In the genomic region with DNA sequence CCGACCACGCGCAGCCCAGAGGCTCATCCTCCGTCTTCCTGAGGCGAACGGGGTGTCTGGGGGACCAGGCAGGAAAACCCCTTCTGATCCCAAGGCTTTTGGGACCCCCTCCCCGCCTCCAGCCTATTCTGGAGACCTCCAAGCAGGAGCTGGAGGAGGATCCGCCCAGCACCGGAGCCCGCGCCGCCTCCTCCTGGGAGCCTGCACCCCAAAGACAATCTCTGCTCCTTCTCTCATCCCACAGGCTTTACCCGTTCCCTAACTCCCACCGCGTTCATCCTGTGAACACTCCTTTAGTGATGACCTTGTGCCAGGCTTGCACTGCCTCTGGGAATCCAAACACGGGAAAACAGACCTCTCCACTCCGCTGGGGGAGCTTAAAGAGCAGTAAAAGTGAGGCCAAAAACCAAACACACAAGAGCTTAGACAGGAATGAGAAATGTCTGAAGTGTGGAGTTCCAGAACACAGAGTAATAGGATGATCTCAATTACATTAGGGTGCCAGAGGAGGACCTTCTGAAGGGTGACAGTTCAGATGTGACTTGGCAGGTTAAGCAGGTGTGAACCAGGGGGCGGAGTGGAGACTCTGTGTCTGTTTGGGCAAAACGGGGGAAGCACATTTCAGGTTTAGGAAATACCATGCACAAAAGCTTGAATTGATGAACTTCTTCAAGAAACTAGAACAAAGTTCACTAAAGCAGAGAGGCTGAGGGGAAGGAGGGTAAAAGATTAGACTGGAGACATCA, we compare ENCODE assay signal across 1 cellular context.
TF ChIP-seq lines count a peak whose summit lies in the region.

No MANE protein-coding gene starts in this region.

TF ChIP-seq in WTC11, 78 proteins besides CTCF, POLR2A, EP300 and RAD21 (continued from another document):
- TF ChIP-seq, protein P1, sequence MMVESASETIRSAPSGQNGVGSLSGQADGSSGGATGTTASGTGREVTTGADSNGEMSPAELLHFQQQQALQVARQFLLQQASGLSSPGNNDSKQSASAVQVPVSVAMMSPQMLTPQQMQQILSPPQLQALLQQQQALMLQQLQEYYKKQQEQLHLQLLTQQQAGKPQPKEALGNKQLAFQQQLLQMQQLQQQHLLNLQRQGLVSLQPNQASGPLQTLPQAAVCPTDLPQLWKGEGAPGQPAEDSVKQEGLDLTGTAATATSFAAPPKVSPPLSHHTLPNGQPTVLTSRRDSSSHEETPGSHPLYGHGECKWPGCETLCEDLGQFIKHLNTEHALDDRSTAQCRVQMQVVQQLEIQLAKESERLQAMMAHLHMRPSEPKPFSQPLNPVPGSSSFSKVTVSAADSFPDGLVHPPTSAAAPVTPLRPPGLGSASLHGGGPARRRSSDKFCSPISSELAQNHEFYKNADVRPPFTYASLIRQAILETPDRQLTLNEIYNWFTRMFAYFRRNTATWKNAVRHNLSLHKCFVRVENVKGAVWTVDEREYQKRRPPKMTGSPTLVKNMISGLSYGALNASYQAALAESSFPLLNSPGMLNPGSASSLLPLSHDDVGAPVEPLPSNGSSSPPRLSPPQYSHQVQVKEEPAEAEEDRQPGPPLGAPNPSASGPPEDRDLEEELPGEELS (CRISPR knock-in tag; IDR thresholded peaks at IDR 0.05), result no peak
- TF ChIP-seq GTF2I (CRISPR knock-in tag; conservative IDR thresholded peaks at IDR 0.05) (no peak), ZNF416 (CRISPR knock-in tag; IDR thresholded peaks at IDR 0.05) (no peak), RELA (CRISPR knock-in tag; IDR thresholded peaks at IDR 0.05; ENCODE audit: borderline replicate concordance) (no peak), ZBTB43 (CRISPR knock-in tag; IDR thresholded peaks at IDR 0.05) (no peak)
